11 cellular contexts compared by ENCODE assay signal in genomic region chr14:100577986-100578431, GRCh38.
"Had no signal": no experiment of that assay in that cellular context is flagged by ENCODE, and none has a peak within 500 bp of the region (broad histone marks: within the 10 kb centered on the region; RNA-seq: fewer than 3 reads in every experiment).

No MANE protein-coding gene starts in this region.

- H3K9me3 Mint-ChIP-seq: activated naive CD4-positive, alpha-beta T cell treated with anti-CD3 and anti-CD28 coated beads, Interleukin-2, amount 10 ng/mL, durations not matched to agents 7 days and 5 days; dendritic cell treated with granulocyte-macrophage colony-stimulating factor and Interleukin-4, amounts not matched to agents 40 ng/mL and 50 ng/mL, for 4 days; effector memory CD8-positive, alpha-beta T cell had no signal

- H3K4me1 Mint-ChIP-seq: activated naive CD4-positive, alpha-beta T cell treated with anti-CD3 and anti-CD28 coated beads, Interleukin-2, amount 10 ng/mL, durations not matched to agents 7 days and 5 days had no signal

- ATAC-seq: effector memory CD8-positive, alpha-beta T cell; gastroesophageal sphincter; mucosa of descending colon; naive thymus-derived CD8-positive, alpha-beta T cell had no signal

- H3K4me1 ChIP-seq: gastroesophageal sphincter had no signal

- DNase-seq: activated naive CD4-positive, alpha-beta T cell treated with anti-CD3 and anti-CD28 coated beads, Interleukin-2, amount 10 ng/mL, durations not matched to agents 7 days and 5 days; amniotic stem cell; effector memory CD8-positive, alpha-beta T cell; occipital lobe; stimulated activated CD4-positive, alpha-beta T cell treated with anti-CD3 and anti-CD28 coated beads, Interleukin-15, amount 100 ng/mL, for 24 hours; stimulated activated CD4-positive, alpha-beta T cell treated with anti-CD3 and anti-CD28 coated beads, Interleukin-4, amount 100 ng/mL, for 24 hours had no signal

- H3K4me3 Mint-ChIP-seq: activated naive CD4-positive, alpha-beta T cell treated with anti-CD3 and anti-CD28 coated beads, Interleukin-2, amount 10 ng/mL, durations not matched to agents 7 days and 5 days; brain; dendritic cell treated with granulocyte-macrophage colony-stimulating factor and Interleukin-4, amounts not matched to agents 40 ng/mL and 50 ng/mL, for 4 days; effector memory CD8-positive, alpha-beta T cell; naive thymus-derived CD8-positive, alpha-beta T cell had no signal

- H3K27ac ChIP-seq: gastroesophageal sphincter had no signal

- H3K4me3 ChIP-seq: gastroesophageal sphincter, mucosa of descending colon had no signal

- H3K27ac Mint-ChIP-seq: activated naive CD4-positive, alpha-beta T cell treated with anti-CD3 and anti-CD28 coated beads, Interleukin-2, amount 10 ng/mL, durations not matched to agents 7 days and 5 days; brain; dendritic cell treated with granulocyte-macrophage colony-stimulating factor and Interleukin-4, amounts not matched to agents 40 ng/mL and 50 ng/mL, for 4 days; effector memory CD8-positive, alpha-beta T cell; naive thymus-derived CD8-positive, alpha-beta T cell had no signal

- H3K9me3 ChIP-seq: gastroesophageal sphincter, mucosa of descending colon had no signal

- H3K36me3 Mint-ChIP-seq: activated naive CD4-positive, alpha-beta T cell treated with anti-CD3 and anti-CD28 coated beads, Interleukin-2, amount 10 ng/mL, durations not matched to agents 7 days and 5 days; brain; naive thymus-derived CD8-positive, alpha-beta T cell had no signal

- H3K36me3 ChIP-seq: gastroesophageal sphincter had no signal
